11 cellular contexts compared by ENCODE assay signal in the genomic region with DNA sequence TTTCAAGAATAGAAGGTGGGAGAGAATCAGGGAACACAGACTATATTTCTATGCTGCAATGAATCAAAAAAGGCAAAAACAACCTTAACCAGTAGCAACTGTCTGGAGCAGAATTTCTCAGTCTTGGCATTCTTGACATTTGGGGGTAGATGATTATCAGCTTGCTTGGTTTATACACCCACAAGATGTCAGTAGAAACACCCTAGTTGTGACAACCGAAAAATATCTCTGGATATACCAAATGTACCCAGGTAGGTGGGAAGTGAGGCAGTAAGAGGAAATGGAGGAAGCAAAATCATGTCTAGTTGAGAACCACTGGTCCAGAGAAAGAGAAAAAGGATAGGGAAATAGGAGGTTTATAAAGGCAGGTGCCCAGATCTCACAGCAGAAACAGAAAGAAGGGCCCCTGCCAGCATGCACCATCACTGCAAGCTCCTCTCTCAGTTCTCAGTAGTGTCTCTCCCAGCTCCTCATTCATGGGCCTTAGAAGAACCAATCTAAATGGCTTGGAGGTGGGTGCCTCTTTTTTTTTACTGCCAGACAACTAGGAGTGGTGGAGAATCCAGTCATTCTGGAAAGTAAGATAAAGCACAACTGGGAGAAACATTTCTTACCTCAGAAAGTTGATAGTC. TPM values are rescaled to one million over a fixed set of nuclear protein-coding genes. Genes with fewer than 3 reads are reported as not detected.
DNase-seq lines count a peak whose midpoint lies in the region; ATAC-seq and TF ChIP-seq lines count a peak whose summit lies in the region.
"Had no signal": no experiment of that assay in that cellular context is flagged by ENCODE, and none has a peak within 500 bp of the region (broad histone marks: within the 10 kb centered on the region; RNA-seq: fewer than 3 reads in every experiment).

No MANE protein-coding gene starts in this region.

- WGBS in heart left ventricle, 4 donors = 88 to 96% (median 91%) methylated on average over 1 of the region's 1 CpG

- peak; percentile 38 to 51 for DNase-seq in erythroblast (lab: John Stamatoyannopoulos, UW)
- DNase-seq in T1000 (lab: John Stamatoyannopoulos, UW) = no peak
- DNase-seq in stimulated activated CD4-positive, alpha-beta T cell treated with anti-CD3 and anti-CD28 coated beads, Interleukin-2, amount 100 ng/mL, for 24 hours = no peak
- DNase-seq in heart left ventricle = no peak
- no peak for DNase-seq in stimulated activated CD4-positive, alpha-beta T cell treated with anti-CD3 and anti-CD28 coated beads, Interleukin-1b, Interleukin-23, amount 100 ng/mL, for 48 hours
- DNase-seq: KBM-7, NCI-H345, SJCRH30 had no signal

- peaks cover 0 to 20% (median 2%) of the 10 kb centered on the region in 12 donors for H3K4me1 ChIP-seq in heart left ventricle
- H3K4me1 ChIP-seq: SJCRH30 had no signal

- no peaks in the 10 kb centered on the region for H3K27me3 ChIP-seq in heart left ventricle
- H3K27me3 ChIP-seq: SJCRH30 had no signal

- no peak overlapping the region for H3K4me3 ChIP-seq in heart left ventricle
- H3K4me3 ChIP-seq: SJCRH30 had no signal

- intact Hi-C loops in heart left ventricle (cut with DNase I) = loop anchor here in 1 of 10 donors (2.0 kb wide), 1 partner anchor 17 kb away; no protein-coding TSS in a partner anchor

- H3K27ac ChIP-seq in heart left ventricle = no peak overlapping the region
- H3K27ac ChIP-seq: SJCRH30 had no signal

- ATAC-seq in GM18502 (IDR thresholded peaks at IDR 0.05; ENCODE audit: poor library complexity, unreplicated experiment) (peak; percentile 66), GM21528 (IDR thresholded peaks at IDR 0.05; ENCODE audit: low FRiP score, unreplicated experiment) (peak; percentile 68), HG03521 (IDR thresholded peaks at IDR 0.05; ENCODE audit: unreplicated experiment) (peak; percentile 55), heart left ventricle (no peak)

- TF ChIP-seq POLR2A in erythroblast (IDR thresholded peaks at IDR 0.05; ENCODE audit: low read length) (no peak), heart left ventricle (IDR thresholded peaks at IDR 0.05) (no peak)

- TF ChIP-seq CTCF in heart left ventricle (IDR thresholded peaks at IDR 0.05) = no peak

- no peaks in the 10 kb centered on the region for H3K9me3 ChIP-seq in heart left ventricle
- H3K9me3 ChIP-seq: SJCRH30 had no signal

- peaks cover 0 to 21% (median 8%) of the 10 kb centered on the region in 9 donors for H3K36me3 ChIP-seq in heart left ventricle

RNA-seq across cellular contexts. Expression of a gene that starts 50.4 kb away (rescaled TPM):
- total RNA-seq in heart left ventricle = 10 to 100 TPM; 15.9 to 74.9 (median 48.2) TPM
- 10 to 100 TPM; 16.8 to 30.9 TPM for polyA plus RNA-seq in heart left ventricle

Comparison
In these comparisons a context has a peak if more than half of its experiments do, and no peak if none do; other contexts are left out.
1. ATAC-seq: peak in GM18502 (single experiment), GM21528 (single experiment) and HG03521 (single experiment); none in heart left ventricle (0 of 4).
2. DNase-seq: peak in erythroblast (2 of 2); none in T1000 (single experiment), stimulated activated CD4-positive, alpha-beta T cell treated with anti-CD3 and anti-CD28 coated beads, Interleukin-2, amount 100 ng/mL, for 24 hours (0 of 2), heart left ventricle (0 of 5) and stimulated activated CD4-positive, alpha-beta T cell treated with anti-CD3 and anti-CD28 coated beads, Interleukin-1b, Interleukin-23, amount 100 ng/mL, for 48 hours (single experiment).